In the genomic region with DNA sequence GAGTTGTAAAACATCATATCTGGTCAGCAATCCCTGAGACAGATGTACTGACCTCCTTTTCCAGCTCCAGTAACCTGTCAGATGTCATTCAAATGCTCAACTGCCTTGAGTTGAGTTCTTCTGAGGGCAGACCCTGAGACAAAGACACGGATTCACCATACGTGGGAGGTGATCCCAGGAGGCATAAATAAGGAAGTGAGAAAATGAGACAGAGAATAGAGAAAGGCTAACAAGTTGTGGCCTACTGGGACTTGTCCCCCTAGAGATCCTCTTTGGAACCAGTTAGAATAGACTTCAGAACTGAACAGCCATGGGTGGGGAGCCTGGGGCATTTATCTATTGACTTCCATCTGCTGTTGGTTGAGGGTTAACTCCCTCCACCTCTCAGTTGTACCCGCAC, we compare ENCODE assay signal across 27 cellular contexts.
"Had no signal": no experiment of that assay in that cellular context is flagged by ENCODE, and none has a peak within 500 bp of the region (broad histone marks: within the 10 kb centered on the region; RNA-seq: fewer than 3 reads in every experiment).

No MANE protein-coding gene starts in this region.

- H3K4me2 ChIP-seq: neural progenitor cell had no signal

- FAIRE-seq: endothelial cell of umbilical vein, islet of Langerhans had no signal

- H2AFZ ChIP-seq: neural progenitor cell, parathyroid adenoma had no signal

- ATAC-seq: heart right ventricle; left cardiac atrium; left lung; naive thymus-derived CD4-positive, alpha-beta T cell had no signal

- H3K36me3 Mint-ChIP-seq: naive thymus-derived CD4-positive, alpha-beta T cell; neural progenitor cell had no signal

- DNase-seq: dermis blood vessel endothelial cell; effector memory CD4-positive, alpha-beta T cell; esophagus squamous epithelium; foreskin melanocyte; glutamatergic neuron; heart right ventricle; hippocampal formation; left cardiac atrium; left lung; mesendoderm; midbrain; naive thymus-derived CD4-positive, alpha-beta T cell; sigmoid colon; stimulated activated CD4-positive, alpha-beta T cell treated with anti-CD3 and anti-CD28 coated beads, Interleukin-4, amount 100 ng/mL, for 4 hours; stimulated activated naive CD4-positive, alpha-beta T cell treated with Interleukin-2 at 50 U/mL for 16 hours; stomach; thyroid gland; trophoblast cell had no signal

- H3K4me3 Mint-ChIP-seq: naive thymus-derived CD4-positive, alpha-beta T cell; nephron; neural progenitor cell had no signal

- H3K9me3 Mint-ChIP-seq: nephron, neural progenitor cell had no signal

- H3K4me3 ChIP-seq: coronary artery, esophagus squamous epithelium, heart right ventricle, left lung, neural progenitor cell, prostate gland, right atrium auricular region, sigmoid colon, stomach, thyroid gland, vagina had no signal

- H3K9me3 ChIP-seq: esophagus squamous epithelium, heart right ventricle, left lung, prostate gland, right atrium auricular region, sigmoid colon, stomach, thyroid gland, vagina had no signal

- H3K9ac ChIP-seq: neural progenitor cell, parathyroid adenoma had no signal

- H3K4me1 ChIP-seq: esophagus squamous epithelium, heart right ventricle, left lung, neural progenitor cell, parathyroid adenoma, prostate gland, right atrium auricular region, sigmoid colon, stomach, thyroid gland, vagina had no signal

- H3K27ac ChIP-seq: coronary artery, esophagus squamous epithelium, heart right ventricle, left lung, neural progenitor cell, parathyroid adenoma, prostate gland, right atrium auricular region, sigmoid colon, stomach, thyroid gland, vagina had no signal

- H3K4me1 Mint-ChIP-seq: naive thymus-derived CD4-positive, alpha-beta T cell; neural progenitor cell had no signal

- H3K36me3 ChIP-seq: esophagus squamous epithelium, heart right ventricle, left lung, neural progenitor cell, prostate gland, right atrium auricular region, sigmoid colon, stomach, thyroid gland, vagina had no signal

- H3K79me2 ChIP-seq: parathyroid adenoma had no signal

- H3K27me3 ChIP-seq: esophagus squamous epithelium, heart right ventricle, left lung, neural progenitor cell, right atrium auricular region, sigmoid colon, stomach, thyroid gland, vagina had no signal

- H3K27ac Mint-ChIP-seq: naive thymus-derived CD4-positive, alpha-beta T cell; neural progenitor cell had no signal
